In genomic region chr4:99447079-99447478, GRCh38 we compare ENCODE assay signal across 9 cellular contexts. TPM values are rescaled to one million over a fixed set of nuclear protein-coding genes. Genes with fewer than 3 reads are reported as not detected.
DNase-seq lines count a peak whose midpoint lies in the region; ATAC-seq and TF ChIP-seq lines count a peak whose summit lies in the region.
"Had no signal": no experiment of that assay in that cellular context is flagged by ENCODE, and none has a peak within 500 bp of the region (broad histone marks: within the 10 kb centered on the region; RNA-seq: fewer than 3 reads in every experiment).

No MANE protein-coding gene starts in this region.

- TF ChIP-seq CTCF in GM06990 (IDR thresholded peaks at IDR 0.05; ENCODE audit: insufficient read depth, low read length, poor library complexity, severe bottlenecking) = no peak

- H3K27me3 Mint-ChIP-seq in stimulated activated naive CD8-positive, alpha-beta T cell treated with anti-CD3 and anti-CD28 coated beads, Interleukin-15, amount 100 ng/mL, for 72 hours = peaks cover 41% of the 10 kb centered on the region

- H3K27me3 ChIP-seq in GM06990 (replicated peaks; ENCODE audit: control insufficient read depth, insufficient read depth, low read length) = no peaks in the 10 kb centered on the region; the same call in 1 of the 2 replicates

- H3K4me3 ChIP-seq in GM06990 (replicated peaks; ENCODE audit: low read depth, low read length) = no peak overlapping the region

- H3K4me3 Mint-ChIP-seq in stimulated activated naive CD8-positive, alpha-beta T cell treated with anti-CD3 and anti-CD28 coated beads, Interleukin-15, amount 100 ng/mL, for 72 hours = no peak overlapping the region

- H3K36me3 ChIP-seq in GM06990 (ENCODE audit: control insufficient read depth, insufficient read depth, low read length) = no peaks in the 10 kb centered on the region

- no peak overlapping the region for H3K27ac Mint-ChIP-seq in stimulated activated naive CD8-positive, alpha-beta T cell treated with anti-CD3 and anti-CD28 coated beads, Interleukin-15, amount 100 ng/mL, for 72 hours

- peaks cover 17% of the 10 kb centered on the region for H3K4me1 Mint-ChIP-seq in stimulated activated naive CD8-positive, alpha-beta T cell treated with anti-CD3 and anti-CD28 coated beads, Interleukin-15, amount 100 ng/mL, for 72 hours

- DNase-seq in GM06990 (ENCODE audit: extremely low read depth, insufficient read length) (peak; percentile 28), HT1080 (ENCODE audit: low read depth) (peak; percentile 73), dermis blood vessel endothelial cell (peak; percentile 26), cerebellar cortex (ENCODE audit: low spot score) (no peak), NCI-H1436 (lab: John Stamatoyannopoulos, UW) (no peak)
- DNase-seq in stimulated activated naive CD8-positive, alpha-beta T cell treated with anti-CD3 and anti-CD28 coated beads, Interleukin-15, amount 100 ng/mL, for 72 hours = peak in 1 of 2 donors; percentile 14

- peaks cover 5 to 26% of the 10 kb centered on the region in 2 donors for H3K9me3 Mint-ChIP-seq in stimulated activated naive CD8-positive, alpha-beta T cell treated with anti-CD3 and anti-CD28 coated beads, Interleukin-15, amount 100 ng/mL, for 72 hours

- ATAC-seq in GM21576 (IDR thresholded peaks at IDR 0.05; ENCODE audit: unreplicated experiment) = peak; percentile 96
- peak; percentile 77 for ATAC-seq in stimulated activated naive CD8-positive, alpha-beta T cell treated with anti-CD3 and anti-CD28 coated beads, Interleukin-15, amount 100 ng/mL, for 72 hours
- ATAC-seq in SK-N-SH treated with all-trans-retinoic acid at 6 μM for 48 hours = no peak

TF ChIP-seq in SK-N-SH treated with all-trans-retinoic acid at 6 μM for 48 hours, 23 proteins besides CTCF, POLR2A, EP300 and RAD21:
- TF ChIP-seq ZFP30 (CRISPR knock-in tag; IDR thresholded peaks at IDR 0.05) (no peak), ZFP3 (CRISPR knock-in tag; IDR thresholded peaks at IDR 0.05) (no peak)

RNA-seq across cellular contexts. Expression of gene ADH7, which starts 11.9 kb away (rescaled TPM):
- not detected in 2 replicates for total RNA-seq in HT1080 (2014; rRNA removed; shearing (Covaris generic))
- not detected in 2 replicates for polyA plus RNA-seq in HT1080 (2015; cell fraction: cytosol; rRNA removed)
- polyA plus RNA-seq in HT1080 (2015; cell fraction: nucleus; rRNA removed) = not detected in 2 replicates
- not detected in 2 replicates for total RNA-seq in dermis blood vessel endothelial cell
- polyA plus RNA-seq: liver had no signal

Comparison
In these comparisons a context has a peak if more than half of its experiments do, and no peak if none do; other contexts are left out.
1. DNase-seq: peak in GM06990 (single experiment), HT1080 (single experiment) and dermis blood vessel endothelial cell (single experiment); none in cerebellar cortex (single experiment) and NCI-H1436 (single experiment).